In the genomic region with DNA sequence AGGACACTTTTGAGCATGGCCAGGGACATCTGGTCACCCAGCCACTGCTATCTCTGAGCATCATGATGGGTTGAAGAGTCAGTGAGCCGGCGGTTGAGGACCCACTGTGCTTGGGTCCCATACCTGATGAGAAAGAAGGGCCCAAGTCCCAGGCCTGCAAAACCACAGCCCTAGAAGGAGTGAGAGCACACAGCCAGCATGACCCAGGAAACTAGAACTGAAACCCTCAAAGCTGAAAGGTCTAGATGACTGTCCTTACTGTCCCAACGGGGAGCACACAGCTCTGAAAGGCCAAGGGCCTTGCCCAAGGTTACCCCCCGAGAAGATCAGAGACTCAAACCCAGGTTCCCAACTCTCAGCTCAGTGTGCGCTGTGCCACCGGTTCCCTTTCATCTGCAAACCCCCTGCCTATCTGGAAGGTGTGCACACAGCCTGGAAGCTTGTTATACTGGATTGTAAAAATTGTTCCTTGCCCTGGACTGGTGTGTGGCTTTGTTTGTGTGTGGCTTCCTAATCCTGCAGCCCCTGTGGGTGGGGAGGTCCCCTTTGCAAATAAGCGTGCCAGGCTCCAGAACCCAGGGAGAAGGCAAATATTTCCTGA, we compare ENCODE assay signal across 12 cellular contexts. TPM values are rescaled to one million over a fixed set of nuclear protein-coding genes. Genes with fewer than 3 reads are reported as not detected.
A peak's percentile ranks its signal among the peaks of the same experiment; 100 is the strongest.
DNase-seq lines count a peak whose midpoint lies in the region; ATAC-seq, FAIRE-seq and TF ChIP-seq lines count a peak whose summit lies in the region.
"Had no signal": no experiment of that assay in that cellular context is flagged by ENCODE, and none has a peak within 500 bp of the region (broad histone marks: within the 10 kb centered on the region; RNA-seq: fewer than 3 reads in every experiment).

No MANE protein-coding gene starts in this region.

- no peaks in the 10 kb centered on the region for H3K27me3 ChIP-seq in thyroid gland

- POLR2A ChIA-PET in activated B cell treated with CpG ODN at 0.5 μM for 24 hours (lab: Charles Lee), result interaction anchor here (0.6 to 3.2 kb wide), 9 partner anchors 8 to 496 kb away, joined by 3 to 28 read pairs (median 5); partner anchors contain the start of gene PSAP

- H3K9me3 ChIP-seq in thyroid gland, result no peaks in the 10 kb centered on the region

- H3K4me3 ChIP-seq in thyroid gland (replicated peaks in 1 of 3), result no peak overlapping the region

- ATAC-seq in GM21367 (IDR thresholded peaks at IDR 0.05; ENCODE audit: unreplicated experiment), result peak; percentile 86
- peak; percentile 86 for ATAC-seq in HG03064 (IDR thresholded peaks at IDR 0.05; ENCODE audit: low read depth, unreplicated experiment)
- peak; percentile 78 for ATAC-seq in activated B cell treated with CpG ODN at 0.5 μM for 24 hours (ENCODE audit: low read depth)
- ATAC-seq: naive thymus-derived CD8-positive, alpha-beta T cell had no signal

- no peak overlapping the region for H3K27ac ChIP-seq in thyroid gland

- H3K36me3 ChIP-seq in thyroid gland, result no peaks in the 10 kb centered on the region

- H3K4me1 ChIP-seq in thyroid gland, result peaks cover 6 to 16% of the 10 kb centered on the region in 2 donors

- CTCF ChIA-PET in activated B cell treated with CpG ODN at 0.5 μM for 24 hours (lab: Charles Lee), result interaction anchor here (2.3 kb wide), 1 partner anchor 22 kb away, joined by 9 read pairs; no protein-coding TSS in a partner anchor

- H3K27ac Mint-ChIP-seq in activated B cell treated with CpG ODN at 0.5 μM for 24 hours, result peak overlapping the region; percentile 61
- no peak overlapping the region for H3K27ac Mint-ChIP-seq in activated T-cell treated with anti-CD3 and anti-CD28 coated beads, Interleukin-2, amount 50 U/mL, for 24 hours

- H3K9me3 Mint-ChIP-seq in activated B cell treated with CpG ODN at 0.5 μM for 24 hours, result no peaks in the 10 kb centered on the region
- no peaks in the 10 kb centered on the region for H3K9me3 Mint-ChIP-seq in activated T-cell treated with anti-CD3 and anti-CD28 coated beads, Interleukin-2, amount 50 U/mL, for 24 hours
- H3K9me3 Mint-ChIP-seq: naive thymus-derived CD8-positive, alpha-beta T cell had no signal

- H3K27me3 Mint-ChIP-seq in activated B cell treated with CpG ODN at 0.5 μM for 24 hours, result no peaks in the 10 kb centered on the region
- H3K27me3 Mint-ChIP-seq in activated T-cell treated with anti-CD3 and anti-CD28 coated beads, Interleukin-2, amount 50 U/mL, for 24 hours, result no peaks in the 10 kb centered on the region
- H3K27me3 Mint-ChIP-seq: naive thymus-derived CD8-positive, alpha-beta T cell had no signal

- H3K4me1 Mint-ChIP-seq in activated B cell treated with CpG ODN at 0.5 μM for 24 hours, result peaks cover 46% of the 10 kb centered on the region
- H3K4me1 Mint-ChIP-seq in activated T-cell treated with anti-CD3 and anti-CD28 coated beads, Interleukin-2, amount 50 U/mL, for 24 hours (ENCODE audit: low read depth), result peaks cover 14% of the 10 kb centered on the region

- FAIRE-seq in GM18507 (lab: Jason Lieb, UNC), result peak; percentile 96

- peak overlapping the region; percentile 58 for H3K4me3 Mint-ChIP-seq in activated B cell treated with CpG ODN at 0.5 μM for 24 hours
- no peak overlapping the region for H3K4me3 Mint-ChIP-seq in activated T-cell treated with anti-CD3 and anti-CD28 coated beads, Interleukin-2, amount 50 U/mL, for 24 hours
- H3K4me3 Mint-ChIP-seq: naive thymus-derived CD8-positive, alpha-beta T cell had no signal

- TF ChIP-seq CTCF in activated B cell treated with CpG ODN at 0.5 μM for 24 hours (IDR thresholded peaks at IDR 0.05) (no peak), thyroid gland (IDR thresholded peaks at IDR 0.05) (no peak)

- intact Hi-C loops in activated B cell treated with CpG ODN at 0.5 μM for 24 hours (cut with micrococcal nuclease) (loop anchor here (1.0 kb wide), 3 partner anchors 8 to 37 kb away; no protein-coding TSS in a partner anchor), thyroid gland (cut with DNase I) (no loop called here)

- peak; percentile 72 for DNase-seq in GM18507 (ENCODE audit: extremely low spot score, insufficient read length, low read depth)
- DNase-seq in activated B cell treated with CpG ODN at 0.5 μM for 24 hours, result no peak
- no peak for DNase-seq in GF-D8 (lab: John Stamatoyannopoulos, UW)
- no peak for DNase-seq in NCI-H1417 (lab: John Stamatoyannopoulos, UW)
- no peak for DNase-seq in activated T-cell treated with anti-CD3 and anti-CD28 coated beads, Interleukin-2, amount 50 U/mL, for 24 hours
- DNase-seq in thyroid gland, result no peak
- DNase-seq: activated T-cell treated with anti-CD3 and anti-CD28 coated beads, Interleukin-2, amount 50 U/mL, for 1 hour; naive thymus-derived CD8-positive, alpha-beta T cell; NCI-H1930; stimulated activated CD4-positive, alpha-beta T cell treated with anti-CD3 and anti-CD28 coated beads, Interleukin-2, amount 100 ng/mL, for 24 hours had no signal

- H3K36me3 Mint-ChIP-seq in activated B cell treated with CpG ODN at 0.5 μM for 24 hours (ENCODE audit: low read depth), result no peaks in the 10 kb centered on the region
- H3K36me3 Mint-ChIP-seq in activated T-cell treated with anti-CD3 and anti-CD28 coated beads, Interleukin-2, amount 50 U/mL, for 24 hours (ENCODE audit: low read depth), result no peaks in the 10 kb centered on the region
- H3K36me3 Mint-ChIP-seq: naive thymus-derived CD8-positive, alpha-beta T cell had no signal

- TF ChIP-seq POLR2A in thyroid gland (IDR thresholded peaks at IDR 0.05), result no peak

- 92 to 95% methylated on average over 6 to 7 of the region's 7 CpGs for WGBS in thyroid gland, 2 donors

RNA-seq across cellular contexts. Expression of gene PSAP, which starts 22.6 kb away (rescaled TPM):
- total RNA-seq in activated B cell treated with CpG ODN at 0.5 μM for 24 hours (207 and 210 TPM in 2 replicates), thyroid gland (1,000 to 10,000 TPM in 3 of 4 donors, 100 to 1,000 TPM in 1; 978 to 1,211 (median 1,123) TPM)
